Comparison of ENCODE assay signal across 15 cellular contexts in the genomic region with DNA sequence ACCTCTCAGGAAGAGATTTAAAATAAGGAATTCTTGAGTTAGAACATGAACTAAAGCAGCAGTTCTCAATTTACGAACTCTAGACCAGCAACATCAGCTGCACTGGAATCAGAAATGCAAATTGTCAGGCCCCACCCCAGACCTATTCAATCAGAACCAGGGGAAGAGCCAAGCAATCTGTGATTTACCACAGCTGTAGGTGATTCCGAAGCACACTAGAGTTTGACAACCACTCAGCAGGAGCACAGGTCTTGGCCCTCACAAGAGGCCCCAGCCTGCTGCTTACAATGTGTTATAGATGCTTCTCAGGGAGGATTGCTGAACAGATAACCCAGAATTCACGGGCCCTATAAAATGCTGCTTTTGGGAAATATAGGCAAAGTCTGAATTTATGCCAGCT.
DNase-seq lines count a peak whose midpoint lies in the region; ATAC-seq and TF ChIP-seq lines count a peak whose summit lies in the region.
"Had no signal": no experiment of that assay in that cellular context is flagged by ENCODE, and none has a peak within 500 bp of the region (broad histone marks: within the 10 kb centered on the region; RNA-seq: fewer than 3 reads in every experiment).

No MANE protein-coding gene starts in this region.

- POLR2A ChIA-PET in WTC11 (lab: Charles Lee) = interaction anchor here (0.7 kb wide), 1 partner anchor 14 kb away, joined by 3 read pairs; no protein-coding TSS in a partner anchor

- peaks cover 32% of the 10 kb centered on the region for H3K4me1 ChIP-seq in BLaER1
- H3K4me1 ChIP-seq: A549 had no signal

- peak; percentile 80 for ATAC-seq in GM19397 (IDR thresholded peaks at IDR 0.05; ENCODE audit: unreplicated experiment)
- peak; percentile 55 for ATAC-seq in HG02840 (IDR thresholded peaks at IDR 0.05; ENCODE audit: low FRiP score, unreplicated experiment)
- peak; percentile 60; the same call in 1 of the 2 replicates for ATAC-seq in WTC11
- no peak for ATAC-seq in HG02588 (IDR thresholded peaks at IDR 0.05; ENCODE audit: unreplicated experiment)
- ATAC-seq: A549, HCT116 had no signal

- no peaks in the 10 kb centered on the region for H3K9me3 ChIP-seq in BLaER1
- H3K9me3 ChIP-seq: A549, ovary, SJCRH30 had no signal

- no peaks in the 10 kb centered on the region for H3K27me3 ChIP-seq in BLaER1
- H3K27me3 ChIP-seq: ovary, SJCRH30 had no signal

- no peak overlapping the region for H3K27ac Mint-ChIP-seq in WTC11
- no peak overlapping the region for H3K27ac Mint-ChIP-seq in T-helper 2 cell treated with Interferon-gamma antibody and Interleukin-4, amounts not matched to agents 5 μg/mL and 100 μg/mL, for 36 hours
- H3K27ac Mint-ChIP-seq: activated naive CD4-positive, alpha-beta T cell treated with anti-CD3 and anti-CD28 coated beads, Interleukin-2, amount 10 ng/mL, durations not matched to agents 7 days and 5 days had no signal

- no peaks in the 10 kb centered on the region for H3K36me3 ChIP-seq in BLaER1
- H3K36me3 ChIP-seq: ovary, SJCRH30 had no signal

- H3K9ac ChIP-seq in BLaER1 = no peak overlapping the region

- 0 out of 2 replicates have a peak, but pooled peaks cover 2% of the 10 kb centered on the region for H3K36me3 Mint-ChIP-seq in WTC11
- H3K36me3 Mint-ChIP-seq in T-helper 2 cell treated with Interferon-gamma antibody and Interleukin-4, amounts not matched to agents 5 μg/mL and 100 μg/mL, for 36 hours (ENCODE audit: low read depth) = no peaks in the 10 kb centered on the region
- H3K36me3 Mint-ChIP-seq: activated naive CD4-positive, alpha-beta T cell treated with anti-CD3 and anti-CD28 coated beads, Interleukin-2, amount 10 ng/mL, durations not matched to agents 7 days and 5 days had no signal

- H3K27me3 Mint-ChIP-seq in WTC11 (ENCODE audit: low read depth) = no peaks in the 10 kb centered on the region; the same call in 1 of the 2 replicates
- no peaks in the 10 kb centered on the region for H3K27me3 Mint-ChIP-seq in T-helper 2 cell treated with Interferon-gamma antibody and Interleukin-4, amounts not matched to agents 5 μg/mL and 100 μg/mL, for 36 hours (ENCODE audit: low read depth)
- H3K27me3 Mint-ChIP-seq: activated naive CD4-positive, alpha-beta T cell treated with anti-CD3 and anti-CD28 coated beads, Interleukin-2, amount 10 ng/mL, durations not matched to agents 7 days and 5 days had no signal

- H3K27ac ChIP-seq in BLaER1 = no peak overlapping the region; the same call in 1 of the 2 replicates
- H3K27ac ChIP-seq: A549, ovary, SJCRH30 had no signal

- H4K20me1 ChIP-seq in BLaER1 = no peaks in the 10 kb centered on the region

- no peak for TF ChIP-seq CTCF in WTC11 (IDR thresholded peaks at IDR 0.05)

- no peak overlapping the region for H3K4me3 Mint-ChIP-seq in WTC11
- H3K4me3 Mint-ChIP-seq in T-helper 2 cell treated with Interferon-gamma antibody and Interleukin-4, amounts not matched to agents 5 μg/mL and 100 μg/mL, for 36 hours = no peak overlapping the region
- H3K4me3 Mint-ChIP-seq: activated naive CD4-positive, alpha-beta T cell treated with anti-CD3 and anti-CD28 coated beads, Interleukin-2, amount 10 ng/mL, durations not matched to agents 7 days and 5 days had no signal

- no peak overlapping the region for H3K4me3 ChIP-seq in BLaER1
- H3K4me3 ChIP-seq: A549, ovary, SJCRH30 had no signal

- CTCF ChIA-PET in WTC11 (lab: Charles Lee) = interaction anchor here (0.7 kb wide), 1 partner anchor 105 kb away, joined by 4 read pairs; no protein-coding TSS in a partner anchor

- peaks cover 14% of the 10 kb centered on the region for H3K4me1 Mint-ChIP-seq in WTC11
- peaks cover 5% of the 10 kb centered on the region for H3K4me1 Mint-ChIP-seq in T-helper 2 cell treated with Interferon-gamma antibody and Interleukin-4, amounts not matched to agents 5 μg/mL and 100 μg/mL, for 36 hours (ENCODE audit: low read depth)

- peak overlapping the region; percentile 65 for H3K4me2 ChIP-seq in BLaER1
- H3K4me2 ChIP-seq: A549 had no signal

- no peaks in the 10 kb centered on the region for H3K9me3 Mint-ChIP-seq in WTC11
- H3K9me3 Mint-ChIP-seq in T-helper 2 cell treated with Interferon-gamma antibody and Interleukin-4, amounts not matched to agents 5 μg/mL and 100 μg/mL, for 36 hours = no peaks in the 10 kb centered on the region
- H3K9me3 Mint-ChIP-seq: activated naive CD4-positive, alpha-beta T cell treated with anti-CD3 and anti-CD28 coated beads, Interleukin-2, amount 10 ng/mL, durations not matched to agents 7 days and 5 days had no signal

- DNase-seq in WTC11 (ENCODE audit: low spot score) (no peak), NCI-H1436 treated with DMSO at 0.1 percent for 48 hours (lab: John Stamatoyannopoulos, UW) (no peak), T-helper 9 cell (no peak)
- DNase-seq in T-helper 2 cell treated with Interferon-gamma antibody and Interleukin-4, amounts not matched to agents 5 μg/mL and 100 μg/mL, for 36 hours (ENCODE audit: low spot score) = no peak
- DNase-seq: activated naive CD4-positive, alpha-beta T cell treated with anti-CD3 and anti-CD28 coated beads, Interleukin-2, amount 10 ng/mL, durations not matched to agents 7 days and 5 days; foreskin melanocyte; MM.1S; ovary; SJCRH30 had no signal

TF ChIP-seq in WTC11, 78 proteins besides CTCF, POLR2A, EP300 and RAD21:
- TF ChIP-seq, protein P1, sequence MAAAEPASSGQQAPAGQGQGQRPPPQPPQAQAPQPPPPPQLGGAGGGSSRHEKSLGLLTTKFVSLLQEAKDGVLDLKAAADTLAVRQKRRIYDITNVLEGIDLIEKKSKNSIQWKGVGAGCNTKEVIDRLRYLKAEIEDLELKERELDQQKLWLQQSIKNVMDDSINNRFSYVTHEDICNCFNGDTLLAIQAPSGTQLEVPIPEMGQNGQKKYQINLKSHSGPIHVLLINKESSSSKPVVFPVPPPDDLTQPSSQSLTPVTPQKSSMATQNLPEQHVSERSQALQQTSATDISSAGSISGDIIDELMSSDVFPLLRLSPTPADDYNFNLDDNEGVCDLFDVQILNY (CRISPR knock-in tag; IDR thresholded peaks at IDR 0.05) = no peak
- TF ChIP-seq, protein P2, sequence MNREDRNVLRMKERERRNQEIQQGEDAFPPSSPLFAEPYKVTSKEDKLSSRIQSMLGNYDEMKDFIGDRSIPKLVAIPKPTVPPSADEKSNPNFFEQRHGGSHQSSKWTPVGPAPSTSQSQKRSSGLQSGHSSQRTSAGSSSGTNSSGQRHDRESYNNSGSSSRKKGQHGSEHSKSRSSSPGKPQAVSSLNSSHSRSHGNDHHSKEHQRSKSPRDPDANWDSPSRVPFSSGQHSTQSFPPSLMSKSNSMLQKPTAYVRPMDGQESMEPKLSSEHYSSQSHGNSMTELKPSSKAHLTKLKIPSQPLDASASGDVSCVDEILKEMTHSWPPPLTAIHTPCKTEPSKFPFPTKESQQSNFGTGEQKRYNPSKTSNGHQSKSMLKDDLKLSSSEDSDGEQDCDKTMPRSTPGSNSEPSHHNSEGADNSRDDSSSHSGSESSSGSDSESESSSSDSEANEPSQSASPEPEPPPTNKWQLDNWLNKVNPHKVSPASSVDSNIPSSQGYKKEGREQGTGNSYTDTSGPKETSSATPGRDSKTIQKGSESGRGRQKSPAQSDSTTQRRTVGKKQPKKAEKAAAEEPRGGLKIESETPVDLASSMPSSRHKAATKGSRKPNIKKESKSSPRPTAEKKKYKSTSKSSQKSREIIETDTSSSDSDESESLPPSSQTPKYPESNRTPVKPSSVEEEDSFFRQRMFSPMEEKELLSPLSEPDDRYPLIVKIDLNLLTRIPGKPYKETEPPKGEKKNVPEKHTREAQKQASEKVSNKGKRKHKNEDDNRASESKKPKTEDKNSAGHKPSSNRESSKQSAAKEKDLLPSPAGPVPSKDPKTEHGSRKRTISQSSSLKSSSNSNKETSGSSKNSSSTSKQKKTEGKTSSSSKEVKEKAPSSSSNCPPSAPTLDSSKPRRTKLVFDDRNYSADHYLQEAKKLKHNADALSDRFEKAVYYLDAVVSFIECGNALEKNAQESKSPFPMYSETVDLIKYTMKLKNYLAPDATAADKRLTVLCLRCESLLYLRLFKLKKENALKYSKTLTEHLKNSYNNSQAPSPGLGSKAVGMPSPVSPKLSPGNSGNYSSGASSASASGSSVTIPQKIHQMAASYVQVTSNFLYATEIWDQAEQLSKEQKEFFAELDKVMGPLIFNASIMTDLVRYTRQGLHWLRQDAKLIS (CRISPR knock-in tag; IDR thresholded peaks at IDR 0.05; ENCODE audit: borderline replicate concordance) = no peak
- TF ChIP-seq PRRX2 (CRISPR knock-in tag; IDR thresholded peaks at IDR 0.05) (no peak), ZNF263 (CRISPR knock-in tag; IDR thresholded peaks at IDR 0.05; ENCODE audit: low read depth) (no peak), RELA (CRISPR knock-in tag; IDR thresholded peaks at IDR 0.05; ENCODE audit: borderline replicate concordance) (no peak), SMAD3 (CRISPR knock-in tag; IDR thresholded peaks at IDR 0.05; ENCODE audit: borderline replicate concordance) (no peak), HMGA2 (CRISPR knock-in tag; IDR thresholded peaks at IDR 0.05) (no peak), NFE2L1 (CRISPR knock-in tag; IDR thresholded peaks at IDR 0.05) (no peak), NFATC4 (CRISPR knock-in tag; IDR thresholded peaks at IDR 0.05) (no peak), ZNF317 (CRISPR knock-in tag; IDR thresholded peaks at IDR 0.05; ENCODE audit: borderline replicate concordance, low read depth) (no peak)
- TF ChIP-seq, protein P3, sequence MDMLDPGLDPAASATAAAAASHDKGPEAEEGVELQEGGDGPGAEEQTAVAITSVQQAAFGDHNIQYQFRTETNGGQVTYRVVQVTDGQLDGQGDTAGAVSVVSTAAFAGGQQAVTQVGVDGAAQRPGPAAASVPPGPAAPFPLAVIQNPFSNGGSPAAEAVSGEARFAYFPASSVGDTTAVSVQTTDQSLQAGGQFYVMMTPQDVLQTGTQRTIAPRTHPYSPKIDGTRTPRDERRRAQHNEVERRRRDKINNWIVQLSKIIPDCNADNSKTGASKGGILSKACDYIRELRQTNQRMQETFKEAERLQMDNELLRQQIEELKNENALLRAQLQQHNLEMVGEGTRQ (CRISPR knock-in tag; IDR thresholded peaks at IDR 0.05) = no peak
- TF ChIP-seq, protein P4, sequence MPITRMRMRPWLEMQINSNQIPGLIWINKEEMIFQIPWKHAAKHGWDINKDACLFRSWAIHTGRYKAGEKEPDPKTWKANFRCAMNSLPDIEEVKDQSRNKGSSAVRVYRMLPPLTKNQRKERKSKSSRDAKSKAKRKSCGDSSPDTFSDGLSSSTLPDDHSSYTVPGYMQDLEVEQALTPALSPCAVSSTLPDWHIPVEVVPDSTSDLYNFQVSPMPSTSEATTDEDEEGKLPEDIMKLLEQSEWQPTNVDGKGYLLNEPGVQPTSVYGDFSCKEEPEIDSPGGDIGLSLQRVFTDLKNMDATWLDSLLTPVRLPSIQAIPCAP (CRISPR knock-in tag; IDR thresholded peaks at IDR 0.05) = no peak
